ENCODE assay signal across 25 cellular contexts in genomic region chr10:15150563-15150962, GRCh38.
"Had no signal": no experiment of that assay in that cellular context is flagged by ENCODE, and none has a peak within 500 bp of the region (broad histone marks: within the 10 kb centered on the region; RNA-seq: fewer than 3 reads in every experiment).

No MANE protein-coding gene starts in this region.

- FAIRE-seq: TTC549 had no signal

- ATAC-seq: activated T-cell treated with anti-CD3 and anti-CD28 coated beads, Interleukin-2, amount 50 U/mL, for 72 hours; T-cell had no signal

- H3K4me3 ChIP-seq: cardiac muscle cell, SK-N-MC had no signal

- H3K27me3 ChIP-seq: brain microvascular endothelial cell, cardiac muscle cell had no signal

- H3K27me3 Mint-ChIP-seq: activated B cell treated with CpG ODN at 0.5 μM for 24 hours; activated CD4-positive, alpha-beta T cell treated with anti-CD3 and anti-CD28 coated beads, Interleukin-2, amount 10 ng/mL, durations not matched to agents 24 days and 14 days; activated naive CD4-positive, alpha-beta T cell treated with anti-CD3 and anti-CD28 coated beads, Interleukin-2, amount 10 ng/mL, durations not matched to agents 7 days and 5 days; activated naive CD8-positive, alpha-beta T cell treated with anti-CD3 and anti-CD28 coated beads for 36 hours; IgD-negative memory B cell; T-cell had no signal

- H3K27ac ChIP-seq: brain microvascular endothelial cell, cardiac muscle cell, KMS-11, SK-N-MC had no signal

- H3K27ac Mint-ChIP-seq: activated B cell treated with CpG ODN at 0.5 μM for 24 hours; activated CD4-positive, alpha-beta T cell treated with anti-CD3 and anti-CD28 coated beads, Interleukin-2, amount 10 ng/mL, durations not matched to agents 24 days and 14 days; activated naive CD4-positive, alpha-beta T cell treated with anti-CD3 and anti-CD28 coated beads, Interleukin-2, amount 10 ng/mL, durations not matched to agents 7 days and 5 days; activated naive CD8-positive, alpha-beta T cell treated with anti-CD3 and anti-CD28 coated beads for 36 hours; activated T-cell treated with anti-CD3 and anti-CD28 coated beads, Interleukin-2, amount 50 U/mL, for 72 hours; activated T-helper 2 cell treated with anti-CD3 and anti-CD28 coated beads, Interferon-gamma antibody, Interleukin-2, Interleukin-4, amounts not matched to agents 10 μg/mL and 5 μg/mL and 100 μg/mL, durations not matched to agents 14 hours and 24 hours and 36 hours; IgD-negative memory B cell; T-cell had no signal

- H3K4me3 Mint-ChIP-seq: activated B cell treated with CpG ODN at 0.5 μM for 24 hours; activated CD4-positive, alpha-beta T cell treated with anti-CD3 and anti-CD28 coated beads, Interleukin-2, amount 10 ng/mL, durations not matched to agents 24 days and 14 days; activated naive CD4-positive, alpha-beta T cell treated with anti-CD3 and anti-CD28 coated beads, Interleukin-2, amount 10 ng/mL, durations not matched to agents 7 days and 5 days; activated naive CD8-positive, alpha-beta T cell treated with anti-CD3 and anti-CD28 coated beads for 36 hours; activated T-cell treated with anti-CD3 and anti-CD28 coated beads, Interleukin-2, amount 50 U/mL, for 72 hours; IgD-negative memory B cell; T-cell had no signal

- H3K36me3 ChIP-seq: brain microvascular endothelial cell, cardiac muscle cell had no signal

- H3K9me3 Mint-ChIP-seq: activated B cell treated with CpG ODN at 0.5 μM for 24 hours; activated CD4-positive, alpha-beta T cell treated with anti-CD3 and anti-CD28 coated beads, Interleukin-2, amount 10 ng/mL, durations not matched to agents 24 days and 14 days; activated naive CD4-positive, alpha-beta T cell treated with anti-CD3 and anti-CD28 coated beads, Interleukin-2, amount 10 ng/mL, durations not matched to agents 7 days and 5 days; activated T-cell treated with anti-CD3 and anti-CD28 coated beads, Interleukin-2, amount 50 U/mL, for 72 hours had no signal

- H3K36me3 Mint-ChIP-seq: IgD-negative memory B cell had no signal

- DNase-seq: activated B cell treated with CpG ODN at 0.5 μM for 24 hours; activated CD4-positive, alpha-beta T cell treated with anti-CD3 and anti-CD28 coated beads for 1 hour; activated CD4-positive, alpha-beta T cell treated with anti-CD3 and anti-CD28 coated beads, Interleukin-2, amount 10 ng/mL, durations not matched to agents 24 days and 14 days; activated CD4-positive, alpha-beta T cell treated with anti-CD3 and anti-CD28 coated beads, Interleukin-2, amount 50 U/mL, for 48 hours; activated gamma-delta T cell treated with Interleukin-2 at 50 U/mL for 16 hours; activated naive CD4-positive, alpha-beta T cell treated with anti-CD3 and anti-CD28 coated beads, Interleukin-2, amount 10 ng/mL, durations not matched to agents 7 days and 5 days; activated naive CD8-positive, alpha-beta T cell treated with anti-CD3 and anti-CD28 coated beads for 36 hours; activated T-cell treated with anti-CD3 and anti-CD28 coated beads for 4 hours; activated T-cell treated with anti-CD3 and anti-CD28 coated beads, Interleukin-2, amount 50 U/mL, for 72 hours; brain microvascular endothelial cell; cerebellar nuclear complex; NCI-H1092; NCI-H1694 treated with DMSO at 0.1 percent for 48 hours; NCI-H2081; NCI-H446; NCI-H524 treated with DMSO at 0.1 percent for 48 hours; T-cell; T-helper 2 cell; T1000 had no signal
